31 cellular contexts compared by ENCODE assay signal in the genomic region with DNA sequence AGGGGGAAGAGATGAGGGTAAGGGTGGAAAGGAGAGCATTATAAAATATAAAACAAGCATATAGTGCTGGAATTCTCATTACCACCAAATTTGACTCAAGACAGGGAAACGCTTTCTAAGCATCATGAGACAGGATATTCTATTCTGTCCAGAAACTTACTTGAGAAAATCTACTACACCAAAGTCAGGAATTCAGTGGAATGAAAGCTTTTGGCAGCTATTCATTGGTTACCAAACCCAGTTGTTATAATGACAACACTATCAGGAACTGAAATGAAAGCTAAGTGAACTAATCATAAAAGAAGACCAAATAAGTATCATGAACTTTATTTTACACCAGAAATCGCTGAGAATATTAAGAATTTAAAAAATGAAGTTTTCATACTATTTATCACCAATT. TPM values are rescaled to one million over a fixed set of nuclear protein-coding genes. Genes with fewer than 3 reads are reported as not detected.
A peak's percentile ranks its signal among the peaks of the same experiment; 100 is the strongest.
DNase-seq lines count a peak whose midpoint lies in the region; ATAC-seq, FAIRE-seq and TF ChIP-seq lines count a peak whose summit lies in the region.
"Had no signal": no experiment of that assay in that cellular context is flagged by ENCODE, and none has a peak within 500 bp of the region (broad histone marks: within the 10 kb centered on the region; RNA-seq: fewer than 3 reads in every experiment).

No MANE protein-coding gene starts in this region.

- H3K36me3 ChIP-seq in CD4-positive, CD25-positive, alpha-beta regulatory T cell (ENCODE audit: control insufficient read depth, insufficient read depth, low read length), result peaks cover 36% of the 10 kb centered on the region
- H3K36me3 ChIP-seq in adipocyte (ENCODE audit: control insufficient read depth, insufficient read depth, low read length, severe bottlenecking) (peaks cover 48% of the 10 kb centered on the region), pancreas (no peaks in the 10 kb centered on the region)
- H3K36me3 ChIP-seq: ovary, right atrium auricular region had no signal

- no peak overlapping the region for H3K4me3 ChIP-seq in CD4-positive, CD25-positive, alpha-beta regulatory T cell (ENCODE audit: low read depth, low read length)
- H3K4me3 ChIP-seq in adipocyte (ENCODE audit: low read length), result peak overlapping the region; percentile 40
- no peak overlapping the region for H3K4me3 ChIP-seq in fibroblast of pulmonary artery (replicated peaks; ENCODE audit: low read depth, low read length)
- no peak overlapping the region for H3K4me3 ChIP-seq in pancreas
- H3K4me3 ChIP-seq: cardiac muscle cell, left lung, ovary, right atrium auricular region, thyroid gland had no signal

- intact Hi-C loops in pancreas (cut with DNase I), result no loop called here

- H3K4me1 Mint-ChIP-seq in CD4-positive, CD25-positive, alpha-beta regulatory T cell, result peaks cover 16 to 41% (median 29%) of the 10 kb centered on the region in 4 donors
- H3K4me1 Mint-ChIP-seq in naive thymus-derived CD8-positive, alpha-beta T cell, result peaks cover 7 to 26% (median 23%) of the 10 kb centered on the region in 4 donors

- no peak overlapping the region for H3K4me3 Mint-ChIP-seq in CD4-positive, CD25-positive, alpha-beta regulatory T cell
- no peak overlapping the region for H3K4me3 Mint-ChIP-seq in naive thymus-derived CD8-positive, alpha-beta T cell
- H3K4me3 Mint-ChIP-seq: activated naive CD8-positive, alpha-beta T cell treated with anti-CD3 and anti-CD28 coated beads, Interleukin-2, amount 50 U/mL, for 24 hours; CD8-positive, alpha-beta memory T cell; natural killer cell treated with Interleukin-12 subunit alpha and Interleukin-12 subunit beta and Interleukin-15 and Interleukin-18, amount 100 ng/mL, for 72 hours had no signal

- H3K27ac ChIP-seq in CD4-positive, CD25-positive, alpha-beta regulatory T cell (ENCODE audit: insufficient read depth, low read length, poor library complexity, severe bottlenecking), result peak overlapping the region; percentile 33
- no peak overlapping the region for H3K27ac ChIP-seq in pancreas
- H3K27ac ChIP-seq: cardiac muscle cell, left lung, ovary, right atrium auricular region, thyroid gland had no signal

- no peaks in the 10 kb centered on the region for H3K27me3 Mint-ChIP-seq in CD4-positive, CD25-positive, alpha-beta regulatory T cell
- no peaks in the 10 kb centered on the region for H3K27me3 Mint-ChIP-seq in naive thymus-derived CD8-positive, alpha-beta T cell
- H3K27me3 Mint-ChIP-seq: activated naive CD8-positive, alpha-beta T cell treated with anti-CD3 and anti-CD28 coated beads, Interleukin-2, amount 50 U/mL, for 24 hours; CD8-positive, alpha-beta memory T cell; natural killer cell treated with Interleukin-12 subunit alpha and Interleukin-12 subunit beta and Interleukin-15 and Interleukin-18, amount 100 ng/mL, for 72 hours had no signal

- H3K36me3 Mint-ChIP-seq in CD4-positive, CD25-positive, alpha-beta regulatory T cell, result peaks cover 14% of the 10 kb centered on the region
- H3K36me3 Mint-ChIP-seq in naive thymus-derived CD8-positive, alpha-beta T cell, result peaks cover 0 to 48% (median 11%) of the 10 kb centered on the region in 3 donors

- H3K27me3 ChIP-seq in CD4-positive, CD25-positive, alpha-beta regulatory T cell (ENCODE audit: control insufficient read depth, insufficient read depth, low read length), result no peaks in the 10 kb centered on the region
- no peaks in the 10 kb centered on the region for H3K27me3 ChIP-seq in adipocyte (replicated peaks; ENCODE audit: control insufficient read depth, insufficient read depth, low read length)
- no peaks in the 10 kb centered on the region for H3K27me3 ChIP-seq in pancreas
- H3K27me3 ChIP-seq: cardiac muscle cell, left lung, ovary, right atrium auricular region, thyroid gland had no signal

- TF ChIP-seq CTCF in fibroblast of pulmonary artery (IDR thresholded peaks at IDR 0.05; ENCODE audit: low read length, missing control alignments) (no peak), pancreas (IDR thresholded peaks at IDR 0.05) (no peak), GM10248 (IDR thresholded peaks at IDR 0.05; ENCODE audit: control extremely low read depth, extremely low read depth, low read depth, missing control alignments) (no peak)

- no peaks in the 10 kb centered on the region for H3K9me3 Mint-ChIP-seq in CD4-positive, CD25-positive, alpha-beta regulatory T cell
- no peaks in the 10 kb centered on the region for H3K9me3 Mint-ChIP-seq in naive thymus-derived CD8-positive, alpha-beta T cell
- H3K9me3 Mint-ChIP-seq: activated naive CD8-positive, alpha-beta T cell treated with anti-CD3 and anti-CD28 coated beads, Interleukin-2, amount 50 U/mL, for 24 hours; CD8-positive, alpha-beta memory T cell; natural killer cell treated with Interleukin-12 subunit alpha and Interleukin-12 subunit beta and Interleukin-15 and Interleukin-18, amount 100 ng/mL, for 72 hours had no signal

- DNase-seq in CD4-positive, CD25-positive, alpha-beta regulatory T cell, result no peak
- DNase-seq in adipocyte (ENCODE audit: low read depth) (peak; percentile 53), fibroblast of pulmonary artery (ENCODE audit: low read depth) (peak; percentile 63), pancreas (no peak), DMS153 treated with DMSO at 0.1 percent for 48 hours (lab: John Stamatoyannopoulos, UW; ENCODE audit: unreplicated experiment) (no peak), GM10248 (ENCODE audit: extremely low spot score) (no peak)
- no peak for DNase-seq in naive thymus-derived CD8-positive, alpha-beta T cell
- DNase-seq: activated CD4-positive, CD25-positive, alpha-beta regulatory T cell treated with anti-CD3 and anti-CD28 coated beads, Interleukin-2, amount 50 U/mL, for 72 hours; activated gamma-delta T cell treated with Interleukin-2 at 50 U/mL for 16 hours; activated naive CD8-positive, alpha-beta T cell treated with anti-CD3 and anti-CD28 coated beads, Interleukin-2, amount 50 U/mL, for 24 hours; activated T-cell treated with anti-CD3 and anti-CD28 coated beads, Interleukin-2, amount 50 U/mL, for 1 hour; CD8-positive, alpha-beta memory T cell; DMS153; left lung; midbrain; NCI-H1694; NCI-H2171; NCI-H524 treated with DMSO at 0.1 percent for 48 hours; ovary; stimulated activated CD4-positive, alpha-beta T cell treated with anti-CD3 and anti-CD28 coated beads, Interleukin-4, amount 100 ng/mL, for 4 hours; stimulated activated naive CD4-positive, alpha-beta T cell; T-helper 1 cell; thyroid gland had no signal

- no peak overlapping the region for H3K9ac ChIP-seq in adipocyte (ENCODE audit: low read length)

- FAIRE-seq in pancreas (lab: Jason Lieb, UNC), result peak; percentile 23
- FAIRE-seq: endometrium, H1 had no signal

- 89 to 93% methylated on average over 2 of the region's 2 CpGs for WGBS in pancreas, 2 donors

- H3K27ac Mint-ChIP-seq in CD4-positive, CD25-positive, alpha-beta regulatory T cell, result no peak overlapping the region
- peak overlapping the region in 2 of 10 donors; percentile 19 to 31 for H3K27ac Mint-ChIP-seq in naive thymus-derived CD8-positive, alpha-beta T cell
- H3K27ac Mint-ChIP-seq: activated naive CD8-positive, alpha-beta T cell treated with anti-CD3 and anti-CD28 coated beads, Interleukin-2, amount 50 U/mL, for 24 hours had no signal

- H3K9me3 ChIP-seq in CD4-positive, CD25-positive, alpha-beta regulatory T cell (ENCODE audit: control insufficient read depth in 2 of 2, low read length in 2 of 2), result no peaks in the 10 kb centered on the region
- H3K9me3 ChIP-seq in adipocyte (ENCODE audit: control insufficient read depth, low read length) (no peaks in the 10 kb centered on the region), pancreas (no peaks in the 10 kb centered on the region)
- H3K9me3 ChIP-seq: left lung, ovary, right atrium auricular region, thyroid gland had no signal

- CTCF ChIA-PET in GM10248 (lab: Yijun Ruan, JAX), result no interaction called here

- H3K4me1 ChIP-seq in CD4-positive, CD25-positive, alpha-beta regulatory T cell (ENCODE audit: control insufficient read depth, insufficient read depth, low read length, poor library complexity, severe bottlenecking), result no peaks in the 10 kb centered on the region
- peaks cover 12% of the 10 kb centered on the region for H3K4me1 ChIP-seq in adipocyte (ENCODE audit: control insufficient read depth, insufficient read depth, low read length)
- H3K4me1 ChIP-seq in pancreas, result peaks cover 6 to 9% (median 6%) of the 10 kb centered on the region in 3 donors
- H3K4me1 ChIP-seq: left lung, right atrium auricular region, thyroid gland had no signal

- POLR2A ChIA-PET in naive thymus-derived CD8-positive, alpha-beta T cell (lab: Charles Lee), result no interaction called here
- POLR2A ChIA-PET in GM10248 (lab: Yijun Ruan, JAX), result no interaction called here

- no peak for ATAC-seq in CD4-positive, CD25-positive, alpha-beta regulatory T cell (ENCODE audit: low read depth in 2 of 2)
- ATAC-seq in pancreas (no peak), GM19455 (IDR thresholded peaks at IDR 0.05; ENCODE audit: unreplicated experiment) (no peak)
- ATAC-seq in naive thymus-derived CD8-positive, alpha-beta T cell, result no peak
- ATAC-seq: activated naive CD8-positive, alpha-beta T cell treated with anti-CD3 and anti-CD28 coated beads, Interleukin-2, amount 50 U/mL, for 24 hours; left lung; natural killer cell treated with Interleukin-12 subunit alpha and Interleukin-12 subunit beta and Interleukin-15 and Interleukin-18, amount 100 ng/mL, for 72 hours had no signal

RNA-seq across cellular contexts. Expression of gene AIDA, which starts 14.4 kb away (rescaled TPM):
- total RNA-seq in CD4-positive, CD25-positive, alpha-beta regulatory T cell, result 54.1 TPM
- polyA plus RNA-seq in CD4-positive, CD25-positive, alpha-beta regulatory T cell, result 10 to 100 TPM; 35.2 to 44.5 (median 38.6) TPM
- total RNA-seq in pancreas, result 10 to 100 TPM; 20.1 to 41.9 (median 28.7) TPM
- polyA plus RNA-seq in pancreas, result 10 to 100 TPM; 22.4 to 22.5 TPM
- total RNA-seq in naive thymus-derived CD8-positive, alpha-beta T cell, result 10 to 100 TPM; 62.8 to 62.9 TPM
- polyA plus RNA-seq in naive thymus-derived CD8-positive, alpha-beta T cell, result 10 to 100 TPM; 23.0 to 25.1 (median 23.7) TPM

RNA-seq across cellular contexts. Expression of gene BROX, which starts 14.5 kb away (rescaled TPM):
- total RNA-seq in CD4-positive, CD25-positive, alpha-beta regulatory T cell, result 72.0 TPM
- polyA plus RNA-seq in CD4-positive, CD25-positive, alpha-beta regulatory T cell, result 10 to 100 TPM; 20.7 to 24.7 (median 22.5) TPM
- total RNA-seq in pancreas, result 10 to 100 TPM; 13.6 to 30.5 (median 16.2) TPM
- polyA plus RNA-seq in pancreas, result 10 to 100 TPM in 1 of 2 donors, 1 to 10 TPM in 1; 9.8 to 10.8 TPM
- 10 to 100 TPM; 51.3 to 53.3 TPM for total RNA-seq in naive thymus-derived CD8-positive, alpha-beta T cell
- 10 to 100 TPM in 1 of 3 donors, 1 to 10 TPM in 2; 8.6 to 10.2 (median 9.2) TPM for polyA plus RNA-seq in naive thymus-derived CD8-positive, alpha-beta T cell

RNA-seq across cellular contexts. Expression of gene FAM177B, which starts 39.1 kb away (rescaled TPM):
- not detected for total RNA-seq in CD4-positive, CD25-positive, alpha-beta regulatory T cell
- not detected for polyA plus RNA-seq in CD4-positive, CD25-positive, alpha-beta regulatory T cell
- total RNA-seq in pancreas, result under 1 TPM in 5 of 6 donors, not detected in 1; 0.20 to 0.66 (median 0.32) TPM
- polyA plus RNA-seq in pancreas, result under 1 TPM; 0.16 to 0.42 TPM
- total RNA-seq in naive thymus-derived CD8-positive, alpha-beta T cell, result 1 to 10 TPM; 1.0 to 1.4 TPM
- not detected for polyA plus RNA-seq in naive thymus-derived CD8-positive, alpha-beta T cell
- total RNA-seq: cardiac muscle cell; CD8-positive, alpha-beta memory T cell; H1; left lung; right atrium auricular region; SK-MEL-5 had no signal
- polyA plus RNA-seq: AG04450; cardiac muscle cell; CD8-positive, alpha-beta memory T cell had no signal

Comparison
In these comparisons a context has a peak if more than half of its experiments do, and no peak if none do; other contexts are left out.
1. DNase-seq: peak in adipocyte (single experiment) and fibroblast of pulmonary artery (single experiment); none in CD4-positive, CD25-positive, alpha-beta regulatory T cell (0 of 3), pancreas (0 of 6), DMS153 treated with DMSO at 0.1 percent for 48 hours (single experiment), naive thymus-derived CD8-positive, alpha-beta T cell (0 of 10) and GM10248 (single experiment).